ENCODE assay signal across 9 cellular contexts in the genomic region with DNA sequence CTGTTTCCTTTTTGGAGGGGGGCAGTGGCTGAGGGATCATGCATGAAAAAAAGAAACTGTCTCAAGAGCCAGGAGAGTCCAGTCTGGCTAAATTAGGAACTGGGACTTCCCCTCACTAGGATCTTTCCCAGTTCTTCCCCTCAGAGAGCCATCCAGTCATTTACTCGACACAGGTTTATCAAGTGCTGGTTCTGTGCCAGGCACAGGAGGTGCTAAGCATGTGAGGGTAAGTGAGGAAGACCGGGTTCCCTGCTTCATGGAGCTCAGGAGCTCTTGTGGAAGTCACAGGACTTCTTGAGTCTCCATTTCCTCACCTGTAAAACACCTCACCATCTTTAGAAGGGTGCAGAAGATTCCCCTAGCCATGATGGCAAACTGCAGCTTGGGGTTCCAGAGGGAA. TPM values are rescaled to one million over a fixed set of nuclear protein-coding genes. Genes with fewer than 3 reads are reported as not detected.
"Had no signal": no experiment of that assay in that cellular context is flagged by ENCODE, and none has a peak within 500 bp of the region (broad histone marks: within the 10 kb centered on the region; RNA-seq: fewer than 3 reads in every experiment).

No MANE protein-coding gene starts in this region.

- H3K4me3 ChIP-seq: GM23248 had no signal

- H2AFZ ChIP-seq: GM23248 had no signal

- DNase-seq: GM23248, GOT3, H9, HCEC 1CT, KBM-7 had no signal

- ATAC-seq: HepG2 had no signal

- FAIRE-seq: H54, HepG2 had no signal

- H3K27ac ChIP-seq: GM23248, HL-60 had no signal

- H3K9ac ChIP-seq: GM23248 had no signal

RNA-seq across cellular contexts. Expression of gene KLHDC8A, which starts 26.6 kb away (rescaled TPM):
- total RNA-seq: GM23248, HepG2, HT1080 had no signal
- polyA plus RNA-seq: GM23248, HepG2 had no signal
